ENCODE assay signal across 38 cellular contexts in genomic region chr19:51539821-51540366, GRCh38. TPM values are rescaled to one million over a fixed set of nuclear protein-coding genes. Genes with fewer than 3 reads are reported as not detected.
A peak's percentile ranks its signal among the peaks of the same experiment; 100 is the strongest.
DNase-seq lines count a peak whose midpoint lies in the region; ATAC-seq, FAIRE-seq and TF ChIP-seq lines count a peak whose summit lies in the region.
"Had no signal": no experiment of that assay in that cellular context is flagged by ENCODE, and none has a peak within 500 bp of the region (broad histone marks: within the 10 kb centered on the region; RNA-seq: fewer than 3 reads in every experiment).

No MANE protein-coding gene starts in this region.

- H3K27ac ChIP-seq in K562 (ENCODE audit: extremely low read depth, low read depth, low read length): peak overlapping the region; percentile 18; the same call in 1 of the 3 replicates
- H3K27ac ChIP-seq in endothelial cell of umbilical vein (ENCODE audit: insufficient read depth, low read depth, low read length): no peak overlapping the region
- H3K27ac ChIP-seq: 22Rv1; A549; BLaER1; BLaER1 treated with 17β-estradiol and CSF1 and Interleukin-3, amounts not matched to agents 10 nM and 100 nM; C4-2B had no signal

- CTCF ChIA-PET in K562 (lab: Yijun Ruan, JAX; ENCODE audit: low intra/inter-chr PET ratio): no interaction called here
- CTCF ChIA-PET in endothelial cell of umbilical vein (lab: Charles Lee): interaction anchor here (1.0 to 1.7 kb wide), 2 partner anchors 11 to 117 kb away, joined by 4 read pairs; no protein-coding TSS in a partner anchor

- no peaks in the 10 kb centered on the region for H3K36me3 Mint-ChIP-seq in effector memory CD8-positive, alpha-beta T cell (ENCODE audit: insufficient read depth)
- H3K36me3 Mint-ChIP-seq: CD4-positive, alpha-beta memory T cell; CD4-positive, CD25-positive, alpha-beta regulatory T cell; CD8-positive, alpha-beta memory T cell; CD8-positive, alpha-beta T cell had no signal

- no peak for TF ChIP-seq EP300 in K562 (IDR thresholded peaks at IDR 0.05; ENCODE audit: low read length)

- no peaks in the 10 kb centered on the region for H4K20me1 ChIP-seq in K562 (replicated peaks; ENCODE audit: control insufficient read depth, insufficient read depth, low read length)
- no peaks in the 10 kb centered on the region for H4K20me1 ChIP-seq in endothelial cell of umbilical vein (replicated peaks; ENCODE audit: control insufficient read depth, extremely low read depth, insufficient read depth, low read length)
- H4K20me1 ChIP-seq: BLaER1 had no signal

- no peaks in the 10 kb centered on the region for H3K4me1 Mint-ChIP-seq in effector memory CD8-positive, alpha-beta T cell (ENCODE audit: low read depth in 2 of 2)
- H3K4me1 Mint-ChIP-seq: CD14-positive monocyte; CD4-positive, alpha-beta memory T cell; CD4-positive, CD25-positive, alpha-beta regulatory T cell; CD8-positive, alpha-beta memory T cell had no signal

- H3K79me2 ChIP-seq in K562 (ENCODE audit: control insufficient read depth, insufficient read depth, low read length): peaks cover 24% of the 10 kb centered on the region
- no peaks in the 10 kb centered on the region for H3K79me2 ChIP-seq in endothelial cell of umbilical vein (ENCODE audit: control insufficient read depth, insufficient read depth, low read length)

- no peak for TF ChIP-seq POLR2A in K562 (conservative IDR thresholded peaks at IDR 0.05)
- TF ChIP-seq POLR2A in endothelial cell of umbilical vein (IDR thresholded peaks at IDR 0.05; ENCODE audit: low read depth, low read length): no peak

- H3K9me1 ChIP-seq in K562 (ENCODE audit: control insufficient read depth, insufficient read depth, low read length) (no peaks in the 10 kb centered on the region), endothelial cell of umbilical vein (replicated peaks; ENCODE audit: control insufficient read depth, extremely low read depth, insufficient read depth, low read length) (no peaks in the 10 kb centered on the region)

- no peak overlapping the region for H3K27ac Mint-ChIP-seq in effector memory CD8-positive, alpha-beta T cell
- H3K27ac Mint-ChIP-seq: B cell; CD14-positive monocyte; CD4-positive, alpha-beta memory T cell; CD4-positive, alpha-beta T cell; CD4-positive, CD25-positive, alpha-beta regulatory T cell; CD8-positive, alpha-beta memory T cell; CD8-positive, alpha-beta T cell had no signal

- H3K9ac ChIP-seq in K562 (ENCODE audit: insufficient read depth in 1 of 2, low read depth in 2 of 2, low read length in 2 of 2): peak overlapping the region in 1 of 2 experiments; percentile 60; a peak in 1 of 4 replicates
- H3K9ac ChIP-seq in endothelial cell of umbilical vein (replicated peaks; ENCODE audit: extremely low read depth, insufficient read depth, low read length): no peak overlapping the region
- H3K9ac ChIP-seq: BLaER1; BLaER1 treated with 17β-estradiol and CSF1 and Interleukin-3, amounts not matched to agents 10 nM and 100 nM had no signal

- in situ Hi-C loops in K562 (cut with MboI): no loop called here

- 79% methylated on average over 4 of the region's 4 CpGs for WGBS in K562 (ENCODE audit: insufficient coverage, low coverage, missing lambda C conversion rate)

- TF ChIP-seq CTCF in K562 (IDR thresholded peaks at IDR 0.05 in 2 of 3, conservative IDR thresholded peaks at IDR 0.05 in 1 of 3; ENCODE audit: insufficient read depth in 2 of 3, low read depth in 1 of 3, low read length in 3 of 3): no peak
- TF ChIP-seq CTCF in endothelial cell of umbilical vein (IDR thresholded peaks at IDR 0.05; ENCODE audit: extremely low read depth in 1 of 2, insufficient read depth in 1 of 2, low read depth in 1 of 2, low read length in 2 of 2): no peak

- intact Hi-C loops in K562 (cut with micrococcal nuclease): no loop called here
- intact Hi-C loops in endothelial cell of umbilical vein (cut with micrococcal nuclease): no loop called here
- intact Hi-C loops in Right ventricle myocardium inferior (cut with DNase I): no loop called here

- no peak overlapping the region for H3K4me3 Mint-ChIP-seq in effector memory CD8-positive, alpha-beta T cell
- H3K4me3 Mint-ChIP-seq: B cell; CD14-positive monocyte; CD4-positive, alpha-beta memory T cell; CD4-positive, alpha-beta T cell; CD4-positive, CD25-positive, alpha-beta regulatory T cell; CD8-positive, alpha-beta memory T cell; CD8-positive, alpha-beta T cell had no signal

- H3K27me3 ChIP-seq in K562 (ENCODE audit: control insufficient read depth in 2 of 2, insufficient read depth in 2 of 2, low read length in 2 of 2): no peaks in the 10 kb centered on the region; a peak in 1 of 5 replicates
- peaks cover 3 to 4% of the 10 kb centered on the region in 2 experiments for H3K27me3 ChIP-seq in endothelial cell of umbilical vein (ENCODE audit: control insufficient read depth in 2 of 2, insufficient read depth in 2 of 2, low read length in 2 of 2)
- H3K27me3 ChIP-seq: BLaER1 had no signal

- H2AFZ ChIP-seq in K562 (ENCODE audit: low read depth, low read length) (peak overlapping the region; percentile 45; the same call in 1 of the 2 replicates), endothelial cell of umbilical vein (ENCODE audit: low read depth, low read length) (no peak overlapping the region)

- H3K36me3 ChIP-seq in K562 (ENCODE audit: control insufficient read depth, insufficient read depth, low read length): no peaks in the 10 kb centered on the region
- H3K36me3 ChIP-seq in endothelial cell of umbilical vein (ENCODE audit: control insufficient read depth in 2 of 2, extremely low read depth in 1 of 2, insufficient read depth in 2 of 2, low read length in 2 of 2): no peaks in the 10 kb centered on the region
- H3K36me3 ChIP-seq: BE2C; BLaER1; BLaER1 treated with 17β-estradiol and CSF1 and Interleukin-3, amounts not matched to agents 10 nM and 100 nM had no signal

- no peak for DNase-seq in K562 (ENCODE audit: extremely low read depth in 1 of 4, low spot score in 3 of 4)
- no peak for DNase-seq in endothelial cell of umbilical vein (ENCODE audit: low read depth, low spot score)
- no peak for DNase-seq in Right ventricle myocardium inferior (ENCODE audit: missing footprints)
- no peak for DNase-seq in effector memory CD8-positive, alpha-beta T cell
- DNase-seq: 8988T; ACHN; AML-193; BE2C; C1 segment of cervical spinal cord; Caco-2; Calu3; CD4-positive, alpha-beta memory T cell; CD4-positive, alpha-beta T cell; CD4-positive, CD25-positive, alpha-beta regulatory T cell; CD8-positive, alpha-beta memory T cell; CD8-positive, alpha-beta T cell; COR-L47; DMS 273 treated with DMSO at 0.1 percent for 48 hours; DMS153; DMS53; DMS79; DMS79 treated with DMSO at 0.1 percent for 48 hours; DND-41; EL had no signal

- FAIRE-seq in K562 (lab: Jason Lieb, UNC) (no peak), endothelial cell of umbilical vein (lab: Jason Lieb, UNC) (peak; percentile 37)
- FAIRE-seq: A204.1, D721Med had no signal

- dilution Hi-C loops in endothelial cell of umbilical vein (cut with MboI; ENCODE audit: extremely low pct_ligation_motif_present, low sequenced_read_pairs): no loop called here

- H3K4me3 ChIP-seq in K562 (no peak overlapping the region), endothelial cell of umbilical vein (replicated peaks in 1 of 3; ENCODE audit: insufficient read depth in 1 of 3, low read depth in 1 of 3, low read length in 3 of 3) (no peak overlapping the region)
- H3K4me3 ChIP-seq: A549; BLaER1; BLaER1 treated with 17β-estradiol and CSF1 and Interleukin-3, amounts not matched to agents 10 nM and 100 nM had no signal

- no peaks in the 10 kb centered on the region for H3K9me3 Mint-ChIP-seq in effector memory CD8-positive, alpha-beta T cell

- H3K4me1 ChIP-seq in K562 (replicated peaks in 1 of 2; ENCODE audit: control insufficient read depth in 2 of 2, insufficient read depth in 2 of 2, low read length in 2 of 2): peaks cover 33 to 36% of the 10 kb centered on the region in 2 experiments
- no peaks in the 10 kb centered on the region for H3K4me1 ChIP-seq in endothelial cell of umbilical vein (ENCODE audit: control insufficient read depth, extremely low read depth, insufficient read depth, low read length)
- H3K4me1 ChIP-seq: A549, BE2C, BLaER1, Caco-2 had no signal

- TF ChIP-seq RAD21 in K562 (CRISPR knock-in tag; conservative IDR thresholded peaks at IDR 0.05 in 1 of 2, IDR thresholded peaks at IDR 0.05 in 1 of 2): no peak

- no peak for ATAC-seq in K562
- ATAC-seq in Right ventricle myocardium inferior: no peak
- no peak for ATAC-seq in effector memory CD8-positive, alpha-beta T cell (replicated peaks)
- ATAC-seq: A549; CD8-positive, alpha-beta T cell had no signal

- BruUV-seq in K562 (replicated peaks; lab: Mats Ljungman, UMichigan) (no TSS peak), endothelial cell of umbilical vein (replicated peaks; lab: Mats Ljungman, UMichigan) (no TSS peak)

- H3K4me2 ChIP-seq in K562 (ENCODE audit: insufficient read depth, low read length): peak overlapping the region; percentile 61
- H3K4me2 ChIP-seq in endothelial cell of umbilical vein (ENCODE audit: insufficient read depth, low read length): no peak overlapping the region
- H3K4me2 ChIP-seq: A549; BLaER1; BLaER1 treated with 17β-estradiol and CSF1 and Interleukin-3, amounts not matched to agents 10 nM and 100 nM had no signal

- POLR2A ChIA-PET in K562 (lab: Yijun Ruan, JAX) (interaction anchor here (2.4 kb wide), 1 partner anchor 8 kb away, joined by 12 read pairs; no protein-coding TSS in a partner anchor), endothelial cell of umbilical vein (lab: Charles Lee) (no interaction called here)

- peaks cover 77 to 89% of the 10 kb centered on the region in 2 donors for H3K27me3 Mint-ChIP-seq in effector memory CD8-positive, alpha-beta T cell

- no peaks in the 10 kb centered on the region; the same call in 1 of the 2 replicates for H3K9me3 ChIP-seq in K562 (replicated peaks; ENCODE audit: control insufficient read depth, insufficient read depth, low read depth, low read length)
- no peaks in the 10 kb centered on the region for H3K9me3 ChIP-seq in endothelial cell of umbilical vein (replicated peaks; ENCODE audit: control insufficient read depth, insufficient read depth, low read length)
- H3K9me3 ChIP-seq: BE2C; BLaER1; BLaER1 treated with 17β-estradiol and CSF1 and Interleukin-3, amounts not matched to agents 10 nM and 100 nM; Caco-2 had no signal

RNA-seq across cellular contexts. Expression of gene SIGLEC6, which starts 8.4 kb away (rescaled TPM):
- 0.67 TPM in 1 of 2 replicates, not detected in the other for total RNA-seq in K562 (2011; cell fraction: chromatin; rRNA removed; ENCODE audit: low replicate concordance)
- 0.26 and 0.67 TPM in 2 replicates for total RNA-seq in K562 (2011; cell fraction: nucleolus; rRNA removed)
- total RNA-seq in K562 (2011; cell fraction: nucleoplasm; rRNA removed): 0.46 and 0.51 TPM in 2 replicates
- 1.00 and 1.0 TPM in 2 replicates for total RNA-seq in K562 (2014; rRNA removed)
- total RNA-seq in K562 (2014; rRNA removed; fragmentation: Illumina TruSeq; extraction: Trizol): 0.73 TPM in 2 replicates
- 17.5 and 21.9 TPM in 2 replicates for total RNA-seq in K562 (2015; rRNA removed; fragmentation: Illumina TruSeq; extraction: Trizol)
- total RNA-seq in K562 (2021): 0.58 and 0.71 TPM in 2 replicates
- 0.57 and 1.8 TPM in 2 replicates for polyA plus RNA-seq in K562 (2011; rRNA removed)
- 0.49 and 1.0 TPM in 2 replicates for polyA plus RNA-seq in K562 (2011; cell fraction: cytosol; rRNA removed)
- 1.4 and 2.2 TPM in 2 replicates for polyA plus RNA-seq in K562 (2011; cell fraction: nucleus; rRNA removed)
- polyA plus RNA-seq in K562 (2012): 7.2 and 41.7 TPM in 2 replicates
- 0.59 and 0.65 TPM in 2 replicates for polyA plus RNA-seq in K562 (2014; fragmentation: Illumina TruSeq; extraction: Trizol)
- polyA plus RNA-seq in K562 (2014; fragmentation: Nextera tagmentation; extraction: Ambion mirVana): under 1 TPM; 0.03 to 0.13 TPM
- 0.77 and 0.81 TPM in 2 replicates for polyA plus RNA-seq in K562 (2014; rRNA removed)
- 0.81 and 1.6 TPM in 2 replicates for polyA minus RNA-seq in K562 (2011; rRNA and poly(A)+ RNA removed)
- not detected in 2 replicates for polyA minus RNA-seq in K562 (2011; cell fraction: cytosol; rRNA and poly(A)+ RNA removed)
- 0.27 and 1.4 TPM in 2 replicates for polyA minus RNA-seq in K562 (2011; cell fraction: nucleus; rRNA and poly(A)+ RNA removed)
- not detected in 2 replicates for total RNA-seq in endothelial cell of umbilical vein
- polyA plus RNA-seq in endothelial cell of umbilical vein: not detected in 2 replicates
- not detected in 2 replicates for polyA plus RNA-seq in endothelial cell of umbilical vein (2011; cell fraction: cytosol; rRNA removed)
- polyA plus RNA-seq in endothelial cell of umbilical vein (2011; cell fraction: nucleus; rRNA removed): not detected in 2 replicates
- polyA plus RNA-seq in endothelial cell of umbilical vein (2012): not detected in 2 replicates
- not detected in 2 replicates for polyA minus RNA-seq in endothelial cell of umbilical vein
- not detected for polyA minus RNA-seq in endothelial cell of umbilical vein (2011; cell fraction: cytosol; rRNA and poly(A)+ RNA removed)
- polyA minus RNA-seq in endothelial cell of umbilical vein (2011; cell fraction: nucleus; rRNA and poly(A)+ RNA removed): not detected in 2 replicates
- total RNA-seq in Right ventricle myocardium inferior: 0.24 TPM
- total RNA-seq: A172; A673; Calu3; CD4-positive, alpha-beta memory T cell; CD4-positive, CD25-positive, alpha-beta regulatory T cell; CD8-positive, alpha-beta memory T cell; CD8-positive, alpha-beta T cell; Daoy had no signal
- polyA plus RNA-seq: A549; AG04450; BJ; CD14-positive monocyte; CD4-positive, CD25-positive, alpha-beta regulatory T cell; CD8-positive, alpha-beta memory T cell had no signal

RNA-seq across cellular contexts. Expression of gene ZNF175, which starts 31.2 kb away (rescaled TPM):
- total RNA-seq in K562 (2011; cell fraction: chromatin; rRNA removed; ENCODE audit: low replicate concordance): 53.3 and 97.8 TPM in 2 replicates
- total RNA-seq in K562 (2011; cell fraction: nucleolus; rRNA removed): 31.9 and 40.5 TPM in 2 replicates
- total RNA-seq in K562 (2011; cell fraction: nucleoplasm; rRNA removed): 60.0 and 79.1 TPM in 2 replicates
- total RNA-seq in K562 (2014; rRNA removed) (5.8 and 6.6 TPM in 2 replicates), K562 (2014; rRNA removed; fragmentation: Illumina TruSeq; extraction: Trizol) (19.0 and 22.1 TPM in 2 replicates), K562 (2015; rRNA removed; fragmentation: Illumina TruSeq; extraction: Trizol) (13.9 and 14.0 TPM in 2 replicates), K562 (2021) (19.5 and 23.7 TPM in 2 replicates), endothelial cell of umbilical vein (16.5 and 21.4 TPM in 2 replicates), Right ventricle myocardium inferior (7.4 TPM)
- polyA plus RNA-seq in K562 (2011; rRNA removed) (37.1 and 37.9 TPM in 2 replicates), K562 (2014; fragmentation: Illumina TruSeq; extraction: Trizol) (17.5 and 21.4 TPM in 2 replicates), K562 (2014; fragmentation: Nextera tagmentation; extraction: Ambion mirVana) (1 to 10 TPM; 3.7 to 4.4 TPM), K562 (2014; rRNA removed) (11.1 and 12.8 TPM in 2 replicates), endothelial cell of umbilical vein (3.8 and 4.9 TPM in 2 replicates)
- 5.6 and 11.8 TPM in 2 replicates for polyA plus RNA-seq in K562 (2011; cell fraction: cytosol; rRNA removed)
- 40.2 and 52.7 TPM in 2 replicates for polyA plus RNA-seq in K562 (2011; cell fraction: nucleus; rRNA removed)
- polyA plus RNA-seq in K562 (2012): 23.6 and 33.7 TPM in 2 replicates
- 38.3 and 54.3 TPM in 2 replicates for polyA minus RNA-seq in K562 (2011; rRNA and poly(A)+ RNA removed)
- polyA minus RNA-seq in K562 (2011; cell fraction: cytosol; rRNA and poly(A)+ RNA removed): 13.5 and 26.7 TPM in 2 replicates
- 19.4 and 42.9 TPM in 2 replicates for polyA minus RNA-seq in K562 (2011; cell fraction: nucleus; rRNA and poly(A)+ RNA removed)
- polyA plus RNA-seq in endothelial cell of umbilical vein (2011; cell fraction: cytosol; rRNA removed): 5.2 and 5.9 TPM in 2 replicates
- polyA plus RNA-seq in endothelial cell of umbilical vein (2011; cell fraction: nucleus; rRNA removed): 24.7 and 27.6 TPM in 2 replicates
- polyA plus RNA-seq in endothelial cell of umbilical vein (2012): 22.4 and 31.8 TPM in 2 replicates
- 12.6 and 18.0 TPM in 2 replicates for polyA minus RNA-seq in endothelial cell of umbilical vein
- polyA minus RNA-seq in endothelial cell of umbilical vein (2011; cell fraction: cytosol; rRNA and poly(A)+ RNA removed): 3.1 TPM
- 19.1 and 27.7 TPM in 2 replicates for polyA minus RNA-seq in endothelial cell of umbilical vein (2011; cell fraction: nucleus; rRNA and poly(A)+ RNA removed)

RNA-seq across cellular contexts. Expression of gene SIGLEC12, which starts 38.3 kb away (rescaled TPM):
- 1.7 and 3.3 TPM in 2 replicates for total RNA-seq in K562 (2011; cell fraction: chromatin; rRNA removed; ENCODE audit: low replicate concordance)
- 3.0 TPM in 2 replicates for total RNA-seq in K562 (2011; cell fraction: nucleolus; rRNA removed)
- total RNA-seq in K562 (2011; cell fraction: nucleoplasm; rRNA removed): 2.5 and 2.7 TPM in 2 replicates
- total RNA-seq in K562 (2014; rRNA removed) (0.45 and 0.69 TPM in 2 replicates), K562 (2014; rRNA removed; fragmentation: Illumina TruSeq; extraction: Trizol) (0.26 and 0.33 TPM in 2 replicates), K562 (2015; rRNA removed; fragmentation: Illumina TruSeq; extraction: Trizol) (0.83 and 0.90 TPM in 2 replicates), K562 (2021) (0.69 and 0.83 TPM in 2 replicates), endothelial cell of umbilical vein (not detected in 2 replicates), Right ventricle myocardium inferior (0.19 TPM)
- polyA plus RNA-seq in K562 (2011; rRNA removed) (1.3 and 3.1 TPM in 2 replicates), K562 (2014; fragmentation: Illumina TruSeq; extraction: Trizol) (0.61 and 1.3 TPM in 2 replicates), K562 (2014; fragmentation: Nextera tagmentation; extraction: Ambion mirVana) (under 1 TPM; 0.08 to 0.10 TPM), K562 (2014; rRNA removed) (0.54 and 0.85 TPM in 2 replicates), endothelial cell of umbilical vein (not detected in 2 replicates)
- 1.9 and 2.3 TPM in 2 replicates for polyA plus RNA-seq in K562 (2011; cell fraction: cytosol; rRNA removed)
- polyA plus RNA-seq in K562 (2011; cell fraction: nucleus; rRNA removed): 7.8 and 9.4 TPM in 2 replicates
- 0.90 and 2.6 TPM in 2 replicates for polyA plus RNA-seq in K562 (2012)
- polyA minus RNA-seq in K562 (2011; rRNA and poly(A)+ RNA removed): 2.0 and 2.7 TPM in 2 replicates
- polyA minus RNA-seq in K562 (2011; cell fraction: cytosol; rRNA and poly(A)+ RNA removed): 1.5 TPM in 1 of 2 replicates, not detected in the other
- polyA minus RNA-seq in K562 (2011; cell fraction: nucleus; rRNA and poly(A)+ RNA removed): 2.7 and 6.8 TPM in 2 replicates
- polyA plus RNA-seq in endothelial cell of umbilical vein (2011; cell fraction: cytosol; rRNA removed): not detected in 2 replicates
- not detected in 2 replicates for polyA plus RNA-seq in endothelial cell of umbilical vein (2011; cell fraction: nucleus; rRNA removed)
- polyA plus RNA-seq in endothelial cell of umbilical vein (2012): not detected in 2 replicates
- polyA minus RNA-seq in endothelial cell of umbilical vein: not detected in 2 replicates
- not detected for polyA minus RNA-seq in endothelial cell of umbilical vein (2011; cell fraction: cytosol; rRNA and poly(A)+ RNA removed)
- polyA minus RNA-seq in endothelial cell of umbilical vein (2011; cell fraction: nucleus; rRNA and poly(A)+ RNA removed): not detected in 2 replicates
- total RNA-seq: A172; A673; B cell; Caco-2; Calu3; CD4-positive, alpha-beta memory T cell; CD4-positive, alpha-beta T cell; CD4-positive, CD25-positive, alpha-beta regulatory T cell; CD8-positive, alpha-beta T cell; Daoy had no signal
- polyA plus RNA-seq: A549; AG04450; BJ; CD4-positive, alpha-beta memory T cell had no signal
